ENCODE assay signal across 20 cellular contexts in genomic region chr4:121692261-121692660, GRCh38. TPM values are rescaled to one million over a fixed set of nuclear protein-coding genes. Genes with fewer than 3 reads are reported as not detected.
A peak's percentile ranks its signal among the peaks of the same experiment; 100 is the strongest.
DNase-seq lines count a peak whose midpoint lies in the region; ATAC-seq and TF ChIP-seq lines count a peak whose summit lies in the region.
"Had no signal": no experiment of that assay in that cellular context is flagged by ENCODE, and none has a peak within 500 bp of the region (broad histone marks: within the 10 kb centered on the region; RNA-seq: fewer than 3 reads in every experiment).

No MANE protein-coding gene starts in this region.

- H3K4me3 ChIP-seq in smooth muscle cell: no peak overlapping the region
- H3K4me3 ChIP-seq: lung, Peyer's patch had no signal

- H3K27ac Mint-ChIP-seq in activated CD4-positive, alpha-beta T cell treated with anti-CD3 and anti-CD28 coated beads, Interleukin-2, amount 10 ng/mL, durations not matched to agents 24 days and 14 days: no peak overlapping the region
- H3K27ac Mint-ChIP-seq in glutamatergic neuron (ENCODE audit: unreplicated experiment): peak overlapping the region; percentile 72
- H3K27ac Mint-ChIP-seq: naive thymus-derived CD8-positive, alpha-beta T cell; stimulated activated naive CD8-positive, alpha-beta T cell treated with anti-CD3 and anti-CD28 coated beads, Interleukin-15, Interleukin-2, amounts not matched to agents 100 ng/mL and 50 ng/mL, for 24 hours had no signal

- peaks cover 29% of the 10 kb centered on the region for H3K36me3 Mint-ChIP-seq in activated CD4-positive, alpha-beta T cell treated with anti-CD3 and anti-CD28 coated beads, Interleukin-2, amount 10 ng/mL, durations not matched to agents 24 days and 14 days (ENCODE audit: low read depth)
- no peaks in the 10 kb centered on the region for H3K36me3 Mint-ChIP-seq in glutamatergic neuron (ENCODE audit: unreplicated experiment)

- H3K9me3 Mint-ChIP-seq in activated CD4-positive, alpha-beta T cell treated with anti-CD3 and anti-CD28 coated beads, Interleukin-2, amount 10 ng/mL, durations not matched to agents 24 days and 14 days: peaks cover 9% of the 10 kb centered on the region
- peaks cover 6% of the 10 kb centered on the region for H3K9me3 Mint-ChIP-seq in glutamatergic neuron (ENCODE audit: unreplicated experiment)
- H3K9me3 Mint-ChIP-seq: central memory CD8-positive, alpha-beta T cell; naive thymus-derived CD8-positive, alpha-beta T cell; stimulated activated naive CD8-positive, alpha-beta T cell treated with anti-CD3 and anti-CD28 coated beads, Interleukin-15, Interleukin-2, amounts not matched to agents 100 ng/mL and 50 ng/mL, for 24 hours had no signal

- intact Hi-C loops in activated CD4-positive, alpha-beta T cell treated with anti-CD3 and anti-CD28 coated beads, Interleukin-2, amount 10 ng/mL, durations not matched to agents 24 days and 14 days (cut with micrococcal nuclease): no loop called here

- H3K27me3 ChIP-seq in smooth muscle cell (ENCODE audit: low read depth): no peaks in the 10 kb centered on the region
- H3K27me3 ChIP-seq: Peyer's patch had no signal

- no peak overlapping the region for H2AFZ ChIP-seq in smooth muscle cell (ENCODE audit: low read depth)

- H3K4me2 ChIP-seq in smooth muscle cell: peak overlapping the region; percentile 91

- H3K79me2 ChIP-seq in smooth muscle cell (ENCODE audit: low read depth): peaks cover 80% of the 10 kb centered on the region

- no peak for TF ChIP-seq CTCF in VCaP (conservative IDR thresholded peaks at IDR 0.05)
- no peak for TF ChIP-seq CTCF in glutamatergic neuron (IDR thresholded peaks at IDR 0.05; ENCODE audit: partially characterized antibody, unreplicated experiment)
- no peak for TF ChIP-seq CTCF in smooth muscle cell (IDR thresholded peaks at IDR 0.05; ENCODE audit: borderline replicate concordance, insufficient read depth, poor library complexity, severe bottlenecking)

- H3K27ac ChIP-seq in VCaP (peak overlapping the region; percentile 67), smooth muscle cell (ENCODE audit: low read depth) (peak overlapping the region; percentile 100)
- H3K27ac ChIP-seq: Peyer's patch had no signal

- H3K4me1 Mint-ChIP-seq in activated CD4-positive, alpha-beta T cell treated with anti-CD3 and anti-CD28 coated beads, Interleukin-2, amount 10 ng/mL, durations not matched to agents 24 days and 14 days: peaks cover 31% of the 10 kb centered on the region
- H3K4me1 Mint-ChIP-seq in glutamatergic neuron (ENCODE audit: low read depth, unreplicated experiment): peaks cover 35% of the 10 kb centered on the region

- peaks cover 81% of the 10 kb centered on the region for H4K20me1 ChIP-seq in smooth muscle cell (ENCODE audit: low read depth)

- peaks cover 2% of the 10 kb centered on the region for H3K27me3 Mint-ChIP-seq in activated CD4-positive, alpha-beta T cell treated with anti-CD3 and anti-CD28 coated beads, Interleukin-2, amount 10 ng/mL, durations not matched to agents 24 days and 14 days
- H3K27me3 Mint-ChIP-seq in glutamatergic neuron (ENCODE audit: unreplicated experiment): peaks cover 1% of the 10 kb centered on the region
- H3K27me3 Mint-ChIP-seq: central memory CD8-positive, alpha-beta T cell had no signal

- H3K36me3 ChIP-seq in smooth muscle cell (ENCODE audit: low read depth): no peaks in the 10 kb centered on the region
- H3K36me3 ChIP-seq: Peyer's patch had no signal

- no peak overlapping the region for H3K9ac ChIP-seq in smooth muscle cell (ENCODE audit: low read depth)

- DNase-seq in activated CD4-positive, alpha-beta T cell treated with anti-CD3 and anti-CD28 coated beads, Interleukin-2, amount 10 ng/mL, durations not matched to agents 24 days and 14 days: peak; percentile 41
- DNase-seq in activated CD4-positive, alpha-beta T cell treated with anti-CD3 and anti-CD28 coated beads for 4 hours: no peak
- DNase-seq in glutamatergic neuron: no peak
- no peak for DNase-seq in smooth muscle cell (lab: John Stamatoyannopoulos, UW; ENCODE audit: unreplicated experiment)
- DNase-seq in RPMI8226: no peak
- DNase-seq: amniotic stem cell; C1 segment of cervical spinal cord; GDM1; HCEC 1CT; naive thymus-derived CD8-positive, alpha-beta T cell; NCI-H1436; NCI-H2227 treated with DMSO at 0.1 percent for 48 hours; Peyer's patch; posterior cingulate gyrus had no signal

- H3K4me3 Mint-ChIP-seq in activated CD4-positive, alpha-beta T cell treated with anti-CD3 and anti-CD28 coated beads, Interleukin-2, amount 10 ng/mL, durations not matched to agents 24 days and 14 days: no peak overlapping the region
- H3K4me3 Mint-ChIP-seq in glutamatergic neuron (ENCODE audit: unreplicated experiment): no peak overlapping the region
- H3K4me3 Mint-ChIP-seq: central memory CD8-positive, alpha-beta T cell; naive thymus-derived CD8-positive, alpha-beta T cell; stimulated activated naive CD8-positive, alpha-beta T cell treated with anti-CD3 and anti-CD28 coated beads, Interleukin-15, Interleukin-2, amounts not matched to agents 100 ng/mL and 50 ng/mL, for 24 hours had no signal

- no peak for ATAC-seq in HG02884 (IDR thresholded peaks at IDR 0.05; ENCODE audit: unreplicated experiment)
- ATAC-seq in GM18867 (IDR thresholded peaks at IDR 0.05; ENCODE audit: unreplicated experiment): no peak
- ATAC-seq: naive thymus-derived CD8-positive, alpha-beta T cell had no signal

- no peaks in the 10 kb centered on the region for H3K9me3 ChIP-seq in smooth muscle cell (replicated peaks; ENCODE audit: low read depth)
- H3K9me3 ChIP-seq: Peyer's patch had no signal

- H3K4me1 ChIP-seq in smooth muscle cell (ENCODE audit: low read depth): peaks cover 27% of the 10 kb centered on the region

- H3F3A ChIP-seq in smooth muscle cell (ENCODE audit: low read depth): peaks cover 36% of the 10 kb centered on the region

RNA-seq across cellular contexts. Expression of gene ANXA5, which starts 4.5 kb away (rescaled TPM):
- 107 TPM in 2 replicates for total RNA-seq in activated CD4-positive, alpha-beta T cell treated with anti-CD3 and anti-CD28 coated beads, Interleukin-2, amount 10 ng/mL, durations not matched to agents 24 days and 14 days
- total RNA-seq in glutamatergic neuron (ENCODE audit: unreplicated experiment): 250 TPM
- total RNA-seq in smooth muscle cell: 481 and 521 TPM in 2 replicates
- polyA plus RNA-seq in smooth muscle cell: 586 and 597 TPM in 2 replicates
